ENCODE assay signal across 8 cellular contexts in the genomic region with DNA sequence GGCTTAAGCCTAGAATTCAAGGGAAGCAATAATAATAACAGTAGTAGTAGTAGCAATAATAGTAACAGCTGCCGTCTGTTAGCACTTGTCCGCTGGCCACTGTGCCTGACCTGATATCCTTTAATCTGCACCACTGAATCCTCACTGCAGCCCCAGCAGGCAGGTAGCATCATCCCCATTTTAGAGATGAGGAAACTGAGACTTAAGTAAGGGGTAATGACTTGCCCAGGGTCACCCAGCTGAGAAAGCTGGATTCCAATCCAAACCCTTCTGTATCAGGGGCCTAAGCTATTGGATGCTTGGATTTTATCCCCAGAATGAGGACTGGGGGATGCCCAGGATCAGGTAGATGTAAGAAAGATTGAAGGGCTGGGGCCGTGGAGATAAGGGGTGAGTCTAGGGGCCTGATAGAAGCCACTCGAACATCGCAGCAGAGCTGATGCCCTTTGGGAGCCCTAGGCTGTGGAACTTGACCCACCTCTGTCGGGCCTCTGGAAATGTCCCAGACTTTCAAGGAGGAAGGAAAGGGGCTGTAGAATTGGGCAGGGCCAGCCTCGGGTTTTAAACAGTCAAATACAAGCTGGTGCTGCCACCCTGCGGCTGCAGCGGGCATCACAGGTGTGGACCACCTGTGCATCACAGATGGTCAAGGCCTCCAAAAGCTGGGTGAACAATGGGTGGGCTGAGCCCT.
DNase-seq lines count a peak whose midpoint lies in the region; ATAC-seq and TF ChIP-seq lines count a peak whose summit lies in the region.

No MANE protein-coding gene starts in this region.

- H3K4me1 ChIP-seq in IMR-90 (ENCODE audit: control insufficient read depth, insufficient read depth, low read length) (no peaks in the 10 kb centered on the region), SJCRH30 (no peaks in the 10 kb centered on the region)

- no peak overlapping the region for H2BK20ac ChIP-seq in IMR-90 (ENCODE audit: low read depth, low read length)

- peak; percentile 89 for TF ChIP-seq RAD21 in IMR-90 (IDR thresholded peaks at IDR 0.05; ENCODE audit: low read length)

- no peak overlapping the region for H4K91ac ChIP-seq in IMR-90 (ENCODE audit: insufficient read depth, low read depth, low read length)

- H3K9me3 ChIP-seq in IMR-90 (ENCODE audit: control insufficient read depth, insufficient read depth, low read length), result no peaks in the 10 kb centered on the region
- H3K9me3 ChIP-seq in SJCRH30 (replicated peaks), result no peaks in the 10 kb centered on the region

- H3K4me1 Mint-ChIP-seq in glutamatergic neuron (ENCODE audit: low read depth, unreplicated experiment) (peaks cover 11% of the 10 kb centered on the region), progenitor cell of endocrine pancreas (ENCODE audit: low read depth) (no peaks in the 10 kb centered on the region)
- peaks cover 11% of the 10 kb centered on the region for H3K4me1 Mint-ChIP-seq in stimulated activated memory B cell treated with anti-CD40 and anti-IgM and Interleukin-4, amounts not matched to agents 10 μg/mL and 1 μg/mL and 100 μg/mL, for 72 hours

- no peak overlapping the region for H2BK15ac ChIP-seq in IMR-90 (ENCODE audit: low read depth, low read length)

- DNase-seq in D341Med (ENCODE audit: low spot score) (peak; percentile 87), IMR-90 (peak; percentile 43), SJCRH30 (peak; percentile 78 to 88), glutamatergic neuron (peak; percentile 86), progenitor cell of endocrine pancreas (ENCODE audit: low spot score, unreplicated experiment) (peak; percentile 75), NCI-H2107 (lab: John Stamatoyannopoulos, UW) (no peak)
- DNase-seq in activated naive CD4-positive, alpha-beta T cell treated with Interleukin-2 at 50 U/mL for 16 hours, result peak; percentile 66

- H4K8ac ChIP-seq in IMR-90 (ENCODE audit: low read depth in 2 of 2, low read length in 2 of 2), result no peak overlapping the region

- H3K56ac ChIP-seq in IMR-90 (ENCODE audit: extremely low read depth, insufficient read depth, low read length), result no peak overlapping the region

- H3K27me3 Mint-ChIP-seq in glutamatergic neuron (ENCODE audit: unreplicated experiment) (peaks cover 9% of the 10 kb centered on the region), progenitor cell of endocrine pancreas (peaks cover 33% of the 10 kb centered on the region)
- peaks cover 32% of the 10 kb centered on the region for H3K27me3 Mint-ChIP-seq in stimulated activated memory B cell treated with anti-CD40 and anti-IgM and Interleukin-4, amounts not matched to agents 10 μg/mL and 1 μg/mL and 100 μg/mL, for 72 hours

- no peak overlapping the region for H3K27ac ChIP-seq in IMR-90 (ENCODE audit: insufficient read depth, low read length)
- H3K27ac ChIP-seq in SJCRH30, result no peak overlapping the region

- H3K36me3 Mint-ChIP-seq in glutamatergic neuron (ENCODE audit: unreplicated experiment) (no peaks in the 10 kb centered on the region), progenitor cell of endocrine pancreas (ENCODE audit: insufficient read depth) (no peaks in the 10 kb centered on the region)
- H3K36me3 Mint-ChIP-seq in stimulated activated memory B cell treated with anti-CD40 and anti-IgM and Interleukin-4, amounts not matched to agents 10 μg/mL and 1 μg/mL and 100 μg/mL, for 72 hours, result no peaks in the 10 kb centered on the region

- H2BK5ac ChIP-seq in IMR-90 (ENCODE audit: low read depth, low read length, poor library complexity, severe bottlenecking), result no peak overlapping the region

- no peak overlapping the region for H2AK9ac ChIP-seq in IMR-90 (replicated peaks; ENCODE audit: low read depth, low read length, poor library complexity)

- no peak overlapping the region for H3K4me3 Mint-ChIP-seq in glutamatergic neuron (ENCODE audit: unreplicated experiment)
- no peak overlapping the region for H3K4me3 Mint-ChIP-seq in progenitor cell of endocrine pancreas (ENCODE audit: low read depth)
- no peak overlapping the region for H3K4me3 Mint-ChIP-seq in stimulated activated memory B cell treated with anti-CD40 and anti-IgM and Interleukin-4, amounts not matched to agents 10 μg/mL and 1 μg/mL and 100 μg/mL, for 72 hours

- H2AK5ac ChIP-seq in IMR-90 (ENCODE audit: low read depth, low read length), result no peak overlapping the region

- no peak overlapping the region for H3K18ac ChIP-seq in IMR-90 (ENCODE audit: low read depth, low read length)

- H3K9me3 Mint-ChIP-seq in glutamatergic neuron (ENCODE audit: unreplicated experiment) (no peaks in the 10 kb centered on the region), progenitor cell of endocrine pancreas (ENCODE audit: low read depth) (no peaks in the 10 kb centered on the region)
- H3K9me3 Mint-ChIP-seq in stimulated activated memory B cell treated with anti-CD40 and anti-IgM and Interleukin-4, amounts not matched to agents 10 μg/mL and 1 μg/mL and 100 μg/mL, for 72 hours, result no peaks in the 10 kb centered on the region

- H3K36me3 ChIP-seq in IMR-90 (ENCODE audit: control insufficient read depth, insufficient read depth, low read length), result no peaks in the 10 kb centered on the region
- H3K36me3 ChIP-seq in SJCRH30, result no peaks in the 10 kb centered on the region

- peak overlapping the region; percentile 44 for H2AFZ ChIP-seq in IMR-90 (replicated peaks; ENCODE audit: low read length, poor library complexity)

- H3K9ac ChIP-seq in IMR-90 (ENCODE audit: low read depth, low read length), result no peak overlapping the region

- H2BK120ac ChIP-seq in IMR-90 (ENCODE audit: low read depth, low read length), result no peak overlapping the region

- H3K27me3 ChIP-seq in IMR-90 (ENCODE audit: control insufficient read depth, insufficient read depth, low read length) (peaks cover 40% of the 10 kb centered on the region), SJCRH30 (no peaks in the 10 kb centered on the region)

- H3K23ac ChIP-seq in IMR-90 (ENCODE audit: low read depth, low read length), result no peak overlapping the region

- no peak overlapping the region for H3K14ac ChIP-seq in IMR-90 (replicated peaks; ENCODE audit: low read depth, low read length)

- H3K27ac Mint-ChIP-seq in glutamatergic neuron (ENCODE audit: unreplicated experiment) (no peak overlapping the region), progenitor cell of endocrine pancreas (no peak overlapping the region)
- no peak overlapping the region for H3K27ac Mint-ChIP-seq in stimulated activated memory B cell treated with anti-CD40 and anti-IgM and Interleukin-4, amounts not matched to agents 10 μg/mL and 1 μg/mL and 100 μg/mL, for 72 hours

- no peak overlapping the region for H3K4me2 ChIP-seq in IMR-90 (ENCODE audit: low read depth, low read length)

- in situ Hi-C loops in IMR-90 (cut with MboI; ENCODE audit: low sequenced_read_pairs), result loop anchor here (25.0 kb wide), 1 partner anchor 452 kb away; no protein-coding TSS in a partner anchor

- CTCF ChIA-PET in IMR-90 (lab: Yijun Ruan, JAX), result interaction anchor here (0.5 to 1.7 kb wide), 9 partner anchors 9 to 358 kb away, joined by 3 to 9 read pairs (median 4); no protein-coding TSS in a partner anchor

- no peaks in the 10 kb centered on the region for H4K20me1 ChIP-seq in IMR-90 (ENCODE audit: insufficient read depth, low read length)

- WGBS in IMR-90 (ENCODE audit: extremely low coverage in 2 of 2, insufficient read length in 1 of 2), 2 experiments, result 0% methylated on average over 3 of the region's 9 CpGs; no CpG with 5 or more reads in 1 of the 2 experiments

- intact Hi-C loops in IMR-90 (cut with micrococcal nuclease), result loop anchor here (1.0 to 5.0 kb wide), 4 partner anchors 166 to 442 kb away; no protein-coding TSS in a partner anchor

- no TSS peak for BruUV-seq in IMR-90 (replicated peaks; lab: Mats Ljungman, UMichigan)

- ATAC-seq in IMR-90 (ENCODE audit: low read depth), result peak; percentile 91
- no peak for ATAC-seq in stimulated activated memory B cell treated with anti-CD40 and anti-IgM and Interleukin-4, amounts not matched to agents 10 μg/mL and 1 μg/mL and 100 μg/mL, for 72 hours

- TF ChIP-seq POLR2A in IMR-90 (IDR thresholded peaks at IDR 0.05; ENCODE audit: low read depth, low read length), result no peak

- H4K5ac ChIP-seq in IMR-90 (ENCODE audit: low read depth, low read length), result no peak overlapping the region

- H3K4me3 ChIP-seq in IMR-90 (ENCODE audit: insufficient read depth, low read depth, low read length), result no peak overlapping the region
- no peak overlapping the region for H3K4me3 ChIP-seq in SJCRH30

- no peaks in the 10 kb centered on the region for H3K9me1 ChIP-seq in IMR-90 (ENCODE audit: insufficient read depth, low read length)

- dilution Hi-C loops in IMR-90 (cut with HindIII; ENCODE audit: low sequenced_read_pairs, unreplicated experiment), result no loop called here

- H3K79me1 ChIP-seq in IMR-90 (ENCODE audit: low read depth in 1 of 2, low read length in 2 of 2), result no peaks in the 10 kb centered on the region

- H3K4ac ChIP-seq in IMR-90 (ENCODE audit: low read depth, low read length), result no peak overlapping the region

- TF ChIP-seq CTCF in IMR-90 (conservative IDR thresholded peaks at IDR 0.05; ENCODE audit: low read depth, low read length) (peak; percentile 85), glutamatergic neuron (IDR thresholded peaks at IDR 0.05; ENCODE audit: partially characterized antibody, unreplicated experiment) (peak; percentile 96), progenitor cell of endocrine pancreas (IDR thresholded peaks at IDR 0.05; ENCODE audit: unreplicated experiment) (peak; percentile 93)

- POLR2A ChIA-PET in IMR-90 (lab: Charles Lee; ENCODE audit: unreplicated experiment), result no interaction called here

TF ChIP-seq in IMR-90, 13 proteins besides CTCF, POLR2A, EP300 and RAD21 (continues in another document):
- no peak for TF ChIP-seq NFE2L2 (IDR thresholded peaks at IDR 0.05; ENCODE audit: low read depth, low read length)
- peak; percentile 72 for TF ChIP-seq SMC3 (IDR thresholded peaks at IDR 0.05; ENCODE audit: low read depth, low read length)
- TF ChIP-seq, protein P1, sequence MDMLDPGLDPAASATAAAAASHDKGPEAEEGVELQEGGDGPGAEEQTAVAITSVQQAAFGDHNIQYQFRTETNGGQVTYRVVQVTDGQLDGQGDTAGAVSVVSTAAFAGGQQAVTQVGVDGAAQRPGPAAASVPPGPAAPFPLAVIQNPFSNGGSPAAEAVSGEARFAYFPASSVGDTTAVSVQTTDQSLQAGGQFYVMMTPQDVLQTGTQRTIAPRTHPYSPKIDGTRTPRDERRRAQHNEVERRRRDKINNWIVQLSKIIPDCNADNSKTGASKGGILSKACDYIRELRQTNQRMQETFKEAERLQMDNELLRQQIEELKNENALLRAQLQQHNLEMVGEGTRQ (IDR thresholded peaks at IDR 0.05; ENCODE audit: low read depth, low read length), result no peak
- no peak for TF ChIP-seq RCOR1 (IDR thresholded peaks at IDR 0.05; ENCODE audit: insufficient replicate concordance, low read length)
- TF ChIP-seq MAFK (IDR thresholded peaks at IDR 0.05; ENCODE audit: low read depth, low read length), result no peak
- no peak for TF ChIP-seq FOS (IDR thresholded peaks at IDR 0.05; ENCODE audit: low read depth, low read length)
